8 cellular contexts compared by ENCODE assay signal in the genomic region with DNA sequence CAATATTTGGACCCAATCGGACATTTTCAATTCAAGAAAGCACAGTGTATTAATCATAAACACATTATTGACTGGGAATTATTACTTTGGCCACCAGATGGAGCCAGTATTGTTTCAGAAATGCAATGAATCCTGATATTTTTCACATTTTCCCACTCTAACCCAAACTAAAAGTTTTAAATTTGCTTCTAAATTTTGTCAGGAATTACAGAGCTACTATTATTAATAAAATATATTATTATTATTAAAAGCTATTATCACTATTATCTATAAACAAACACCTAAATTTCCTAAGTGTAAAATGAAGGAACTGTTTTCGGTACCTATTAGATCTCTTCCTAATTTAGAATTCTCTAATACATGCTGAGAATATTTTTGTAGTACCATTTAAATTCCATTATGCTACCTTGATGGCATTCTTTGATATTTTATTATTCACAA.
A peak's percentile ranks its signal among the peaks of the same experiment; 100 is the strongest.
DNase-seq lines count a peak whose midpoint lies in the region; ATAC-seq and TF ChIP-seq lines count a peak whose summit lies in the region.

No MANE protein-coding gene starts in this region.

- no peak overlapping the region for H3K4me2 ChIP-seq in smooth muscle cell

- 62% methylated on average over 2 of the region's 2 CpGs for WGBS in smooth muscle cell (ENCODE audit: low lambda C conversion rate)

- H3K4me3 ChIP-seq in epithelial cell of esophagus (ENCODE audit: low read length): no peak overlapping the region
- H3K4me3 ChIP-seq in smooth muscle cell: no peak overlapping the region
- no peak overlapping the region for H3K4me3 ChIP-seq in CD8-positive, alpha-beta memory T cell (ENCODE audit: low read length)

- H3K9me3 Mint-ChIP-seq in CD8-positive, alpha-beta memory T cell: no peaks in the 10 kb centered on the region

- H3K4me1 Mint-ChIP-seq in CD8-positive, alpha-beta memory T cell: no peaks in the 10 kb centered on the region

- no peaks in the 10 kb centered on the region for H3F3A ChIP-seq in smooth muscle cell (ENCODE audit: low read depth)

- H2AFZ ChIP-seq in smooth muscle cell (ENCODE audit: low read depth): no peak overlapping the region

- no peaks in the 10 kb centered on the region for H3K4me1 ChIP-seq in smooth muscle cell (ENCODE audit: low read depth)
- H3K4me1 ChIP-seq in CD8-positive, alpha-beta memory T cell (ENCODE audit: insufficient read depth, low read length): no peaks in the 10 kb centered on the region

- POLR2A ChIA-PET in CD8-positive, alpha-beta memory T cell (lab: Charles Lee): no interaction called here

- H3K9me3 ChIP-seq in smooth muscle cell (replicated peaks; ENCODE audit: low read depth): no peaks in the 10 kb centered on the region
- no peaks in the 10 kb centered on the region for H3K9me3 ChIP-seq in CD8-positive, alpha-beta memory T cell (ENCODE audit: low read length)

- TF ChIP-seq CTCF in epithelial cell of esophagus (IDR thresholded peaks at IDR 0.05; ENCODE audit: insufficient read depth, low read depth, low read length, missing control alignments): peak; percentile 50
- peak; percentile 84 for TF ChIP-seq CTCF in smooth muscle cell (IDR thresholded peaks at IDR 0.05; ENCODE audit: borderline replicate concordance, insufficient read depth, poor library complexity, severe bottlenecking)

- no peaks in the 10 kb centered on the region for H3K36me3 ChIP-seq in smooth muscle cell (ENCODE audit: low read depth)
- H3K36me3 ChIP-seq in CD8-positive, alpha-beta memory T cell (ENCODE audit: insufficient read depth, low read length): no peaks in the 10 kb centered on the region

- H3K27ac Mint-ChIP-seq in CD8-positive, alpha-beta memory T cell: no peak overlapping the region

- no peaks in the 10 kb centered on the region for H3K27me3 ChIP-seq in smooth muscle cell (ENCODE audit: low read depth)
- no peaks in the 10 kb centered on the region for H3K27me3 ChIP-seq in CD8-positive, alpha-beta memory T cell (ENCODE audit: insufficient read depth, low read length, poor library complexity, severe bottlenecking)

- no peaks in the 10 kb centered on the region for H3K79me2 ChIP-seq in smooth muscle cell (ENCODE audit: low read depth)

- CTCF ChIA-PET in CD8-positive, alpha-beta memory T cell (lab: Charles Lee): no interaction called here

- no peaks in the 10 kb centered on the region for H4K20me1 ChIP-seq in smooth muscle cell (ENCODE audit: low read depth)

- ATAC-seq in GM18861 (IDR thresholded peaks at IDR 0.05; ENCODE audit: unreplicated experiment): no peak

- H3K4me3 Mint-ChIP-seq in CD8-positive, alpha-beta memory T cell: no peak overlapping the region

- H3K9ac ChIP-seq in smooth muscle cell (ENCODE audit: low read depth): no peak overlapping the region

- peaks cover 2 to 5% of the 10 kb centered on the region in 2 donors for H3K27me3 Mint-ChIP-seq in CD8-positive, alpha-beta memory T cell

- no peaks in the 10 kb centered on the region for H3K36me3 Mint-ChIP-seq in CD8-positive, alpha-beta memory T cell

- no peak overlapping the region for H3K27ac ChIP-seq in smooth muscle cell (ENCODE audit: low read depth)
- H3K27ac ChIP-seq in CD8-positive, alpha-beta memory T cell (ENCODE audit: low read depth, low read length): no peak overlapping the region

- DNase-seq in NCI-H2081 (lab: John Stamatoyannopoulos, UW): peak; percentile 2 to 14
- DNase-seq in NCI-H2081 treated with DMSO at 0.1 percent for 48 hours (lab: John Stamatoyannopoulos, UW): no peak
- DNase-seq in NCI-H748 (lab: John Stamatoyannopoulos, UW; ENCODE audit: unreplicated experiment): peak; percentile 41
- peak; percentile 33 for DNase-seq in epithelial cell of esophagus (ENCODE audit: low read depth)
- DNase-seq in smooth muscle cell (lab: John Stamatoyannopoulos, UW; ENCODE audit: unreplicated experiment): no peak
- no peak for DNase-seq in CD8-positive, alpha-beta memory T cell
- no peak for DNase-seq in GM19240 (ENCODE audit: insufficient read length, low spot score)

Comparison
In these comparisons a context has a peak if more than half of its experiments do, and no peak if none do; other contexts are left out.
1. DNase-seq: peak in NCI-H2081 (2 of 2), NCI-H748 (single experiment) and epithelial cell of esophagus (single experiment); none in NCI-H2081 treated with DMSO at 0.1 percent for 48 hours (single experiment), smooth muscle cell (single experiment), CD8-positive, alpha-beta memory T cell (0 of 5) and GM19240 (single experiment).